19 cellular contexts compared by ENCODE assay signal in the genomic region with DNA sequence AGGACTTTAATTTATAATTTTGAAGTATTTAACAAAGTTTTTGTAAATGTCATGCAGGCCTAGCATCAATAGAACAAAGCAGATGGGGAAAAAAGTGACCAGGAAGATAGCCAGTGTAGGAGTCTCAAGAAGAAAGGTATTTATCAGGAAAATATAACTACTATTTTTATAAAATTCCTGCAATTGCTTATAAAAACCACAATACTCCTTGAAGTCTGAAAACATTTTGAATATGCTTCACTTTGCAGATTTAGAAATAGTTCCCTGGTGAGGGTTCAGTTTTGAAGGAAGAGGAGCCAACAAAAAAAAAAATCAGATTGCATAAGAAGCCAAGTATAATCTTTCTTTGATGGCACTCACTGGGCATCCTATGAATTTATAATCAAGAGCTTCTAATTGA.
"Had no signal": no experiment of that assay in that cellular context is flagged by ENCODE, and none has a peak within 500 bp of the region (broad histone marks: within the 10 kb centered on the region; RNA-seq: fewer than 3 reads in every experiment).

No MANE protein-coding gene starts in this region.

- ATAC-seq: activated CD8-positive, alpha-beta T cell treated with anti-CD3 and anti-CD28 coated beads for 36 hours; effector memory CD8-positive, alpha-beta T cell; left lung had no signal

- H3K36me3 ChIP-seq: cardiac muscle cell, esophagus squamous epithelium, left lung had no signal

- H3K9me3 ChIP-seq: esophagus squamous epithelium had no signal

- H3K27me3 ChIP-seq: cardiac muscle cell, esophagus squamous epithelium, left lung, tibial nerve had no signal

- DNase-seq: activated CD4-positive, alpha-beta T cell treated with anti-CD3 and anti-CD28 coated beads for 48 hours; activated CD4-positive, CD25-positive, alpha-beta regulatory T cell; activated CD8-positive, alpha-beta T cell treated with anti-CD3 and anti-CD28 coated beads for 36 hours; activated naive CD4-positive, alpha-beta T cell treated with anti-CD3 and anti-CD28 coated beads for 36 hours; activated T-cell treated with anti-CD3 and anti-CD28 coated beads, Interleukin-2, amount 50 U/mL, for 1 hour; effector memory CD8-positive, alpha-beta T cell; esophagus squamous epithelium; hypothalamus; kidney; left lung; nephron progenitor cell; occipital lobe; retina; stimulated activated naive CD4-positive, alpha-beta T cell; substantia nigra; T-helper 1 cell; T-helper 9 cell had no signal

- H3K4me3 ChIP-seq: cardiac muscle cell, esophagus squamous epithelium, left lung, tibial nerve had no signal

- H3K27ac ChIP-seq: cardiac muscle cell, left lung, tibial nerve had no signal

- H3K4me1 ChIP-seq: left lung had no signal
